In the genomic region with DNA sequence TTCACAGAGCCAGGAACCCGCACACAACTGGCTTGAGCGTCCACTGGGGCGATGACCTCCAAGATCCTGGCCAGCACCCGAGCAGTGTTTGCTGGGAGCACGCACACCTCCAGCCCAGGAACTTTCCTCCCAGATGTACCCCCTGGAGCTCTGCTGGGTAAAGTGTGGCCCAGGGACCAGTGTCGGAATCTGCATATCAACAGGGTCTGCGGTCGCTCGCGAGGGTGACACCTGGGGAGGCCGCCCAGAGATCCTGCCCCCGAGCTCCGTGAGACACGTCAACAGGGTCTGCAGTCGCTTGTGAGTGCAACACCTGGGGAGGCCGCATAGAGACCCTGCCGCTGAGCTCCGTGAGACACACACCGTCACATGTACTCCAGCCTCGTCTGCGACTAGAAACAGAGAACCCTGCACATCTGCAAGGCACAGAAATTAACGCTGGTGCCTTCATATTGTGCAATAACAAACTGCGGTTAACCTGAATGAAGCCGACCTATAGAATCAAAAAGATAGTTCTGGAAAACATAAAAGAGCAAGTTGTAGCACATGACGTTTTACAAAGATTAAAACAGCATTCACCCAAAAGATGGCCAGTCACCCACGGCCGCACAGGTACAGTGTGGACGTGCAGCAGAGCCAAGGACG, we compare ENCODE assay signal across 17 cellular contexts.
A peak's percentile ranks its signal among the peaks of the same experiment; 100 is the strongest.
DNase-seq lines count a peak whose midpoint lies in the region; ATAC-seq lines count a peak whose summit lies in the region.
"Had no signal": no experiment of that assay in that cellular context is flagged by ENCODE, and none has a peak within 500 bp of the region (broad histone marks: within the 10 kb centered on the region; RNA-seq: fewer than 3 reads in every experiment).

No MANE protein-coding gene starts in this region.

- peaks cover 46% of the 10 kb centered on the region for H3K4me1 Mint-ChIP-seq in activated T-cell treated with anti-CD3 and anti-CD28 coated beads, Interleukin-2, amount 50 U/mL, for 24 hours (ENCODE audit: low read depth)
- H3K4me1 Mint-ChIP-seq in IgD-negative memory B cell: peaks cover 5 to 17% (median 16%) of the 10 kb centered on the region in 3 donors
- peaks cover 17% of the 10 kb centered on the region for H3K4me1 Mint-ChIP-seq in activated naive CD8-positive, alpha-beta T cell treated with anti-CD3 and anti-CD28 coated beads, Interleukin-2, amount 10 ng/mL, durations not matched to agents 7 days and 5 days
- H3K4me1 Mint-ChIP-seq in stimulated activated effector memory CD8-positive, alpha-beta T cell treated with anti-CD3 and anti-CD28 coated beads, Interleukin-12 subunit alpha, Interleukin-12 subunit beta, amount 100 ng/mL, for 72 hours: peaks cover 28% of the 10 kb centered on the region

- no peaks in the 10 kb centered on the region for H3K27me3 Mint-ChIP-seq in activated T-cell treated with anti-CD3 and anti-CD28 coated beads, Interleukin-2, amount 50 U/mL, for 24 hours
- H3K27me3 Mint-ChIP-seq in IgD-negative memory B cell: peaks cover 3% of the 10 kb centered on the region
- H3K27me3 Mint-ChIP-seq in activated naive CD8-positive, alpha-beta T cell treated with anti-CD3 and anti-CD28 coated beads, Interleukin-2, amount 10 ng/mL, durations not matched to agents 7 days and 5 days: no peaks in the 10 kb centered on the region

- ATAC-seq in activated naive CD8-positive, alpha-beta T cell treated with anti-CD3 and anti-CD28 coated beads, Interleukin-2, amount 10 ng/mL, durations not matched to agents 7 days and 5 days (ENCODE audit: low read depth): no peak
- ATAC-seq in stimulated activated effector memory CD8-positive, alpha-beta T cell treated with anti-CD3 and anti-CD28 coated beads, Interleukin-12 subunit alpha, Interleukin-12 subunit beta, amount 100 ng/mL, for 72 hours: no peak

- H3K9me3 Mint-ChIP-seq in activated T-cell treated with anti-CD3 and anti-CD28 coated beads, Interleukin-2, amount 50 U/mL, for 24 hours: no peaks in the 10 kb centered on the region
- no peaks in the 10 kb centered on the region for H3K9me3 Mint-ChIP-seq in IgD-negative memory B cell
- H3K9me3 Mint-ChIP-seq in activated naive CD8-positive, alpha-beta T cell treated with anti-CD3 and anti-CD28 coated beads, Interleukin-2, amount 10 ng/mL, durations not matched to agents 7 days and 5 days: peaks cover 1% of the 10 kb centered on the region
- H3K9me3 Mint-ChIP-seq in stimulated activated effector memory CD8-positive, alpha-beta T cell treated with anti-CD3 and anti-CD28 coated beads, Interleukin-12 subunit alpha, Interleukin-12 subunit beta, amount 100 ng/mL, for 72 hours: no peaks in the 10 kb centered on the region

- POLR2A ChIA-PET in activated naive CD8-positive, alpha-beta T cell treated with anti-CD3 and anti-CD28 coated beads, Interleukin-2, amount 10 ng/mL, durations not matched to agents 7 days and 5 days (lab: Charles Lee): no interaction called here

- H3K27ac Mint-ChIP-seq in activated T-cell treated with anti-CD3 and anti-CD28 coated beads, Interleukin-2, amount 50 U/mL, for 24 hours: peak overlapping the region; percentile 92
- H3K27ac Mint-ChIP-seq in IgD-negative memory B cell: peak overlapping the region in 2 of 3 donors; percentile 67 to 71
- H3K27ac Mint-ChIP-seq in activated naive CD8-positive, alpha-beta T cell treated with anti-CD3 and anti-CD28 coated beads, Interleukin-2, amount 10 ng/mL, durations not matched to agents 7 days and 5 days: no peak overlapping the region
- H3K27ac Mint-ChIP-seq in stimulated activated effector memory CD8-positive, alpha-beta T cell treated with anti-CD3 and anti-CD28 coated beads, Interleukin-12 subunit alpha, Interleukin-12 subunit beta, amount 100 ng/mL, for 72 hours: peak overlapping the region; percentile 89

- H3K36me3 Mint-ChIP-seq in activated T-cell treated with anti-CD3 and anti-CD28 coated beads, Interleukin-2, amount 50 U/mL, for 24 hours (ENCODE audit: low read depth): peaks cover 56% of the 10 kb centered on the region
- peaks cover 3% of the 10 kb centered on the region for H3K36me3 Mint-ChIP-seq in IgD-negative memory B cell
- H3K36me3 Mint-ChIP-seq in activated naive CD8-positive, alpha-beta T cell treated with anti-CD3 and anti-CD28 coated beads, Interleukin-2, amount 10 ng/mL, durations not matched to agents 7 days and 5 days: peaks cover 14% of the 10 kb centered on the region
- peaks cover 48% of the 10 kb centered on the region for H3K36me3 Mint-ChIP-seq in stimulated activated effector memory CD8-positive, alpha-beta T cell treated with anti-CD3 and anti-CD28 coated beads, Interleukin-12 subunit alpha, Interleukin-12 subunit beta, amount 100 ng/mL, for 72 hours

- peak overlapping the region; percentile 92 for H3K4me3 Mint-ChIP-seq in activated T-cell treated with anti-CD3 and anti-CD28 coated beads, Interleukin-2, amount 50 U/mL, for 24 hours
- H3K4me3 Mint-ChIP-seq in IgD-negative memory B cell: peak overlapping the region; percentile 65 to 99 (median 90)
- H3K4me3 Mint-ChIP-seq in activated naive CD8-positive, alpha-beta T cell treated with anti-CD3 and anti-CD28 coated beads, Interleukin-2, amount 10 ng/mL, durations not matched to agents 7 days and 5 days: peak overlapping the region; percentile 45
- H3K4me3 Mint-ChIP-seq in stimulated activated effector memory CD8-positive, alpha-beta T cell treated with anti-CD3 and anti-CD28 coated beads, Interleukin-12 subunit alpha, Interleukin-12 subunit beta, amount 100 ng/mL, for 72 hours: peak overlapping the region; percentile 86

- DNase-seq in activated T-cell treated with anti-CD3 and anti-CD28 coated beads, Interleukin-2, amount 50 U/mL, for 24 hours: no peak
- no peak for DNase-seq in activated T-cell treated with anti-CD3 and anti-CD28 coated beads, Interleukin-2, amount 50 U/mL, for 48 hours
- no peak for DNase-seq in activated naive CD8-positive, alpha-beta T cell treated with anti-CD3 and anti-CD28 coated beads, Interleukin-2, amount 10 ng/mL, durations not matched to agents 7 days and 5 days
- no peak for DNase-seq in stimulated activated effector memory CD8-positive, alpha-beta T cell treated with anti-CD3 and anti-CD28 coated beads, Interleukin-12 subunit alpha, Interleukin-12 subunit beta, amount 100 ng/mL, for 72 hours (ENCODE audit: low spot score in 2 of 2)
- DNase-seq in cerebellar cortex (ENCODE audit: low spot score): no peak
- DNase-seq in stimulated activated CD4-positive, alpha-beta T cell treated with anti-CD3 and anti-CD28 coated beads, Interleukin-2, amount 100 ng/mL, for 24 hours: no peak
- DNase-seq in stimulated activated CD4-positive, alpha-beta T cell treated with anti-CD3 and anti-CD28 coated beads, Interleukin-4, amount 100 ng/mL, for 4 hours: no peak
- DNase-seq: activated gamma-delta T cell treated with Interleukin-2 at 50 U/mL for 16 hours; HCEC 1CT; NCI-H1092 treated with DMSO at 0.1 percent for 48 hours; NCI-H510A; occipital lobe; SHP77; stimulated activated CD4-positive, alpha-beta T cell treated with anti-CD3 and anti-CD28 coated beads, Interleukin-12 subunit alpha, Interleukin-12 subunit beta, amount 100 ng/mL, for 4 hours; uterus; WERI-Rb-1 had no signal
